Comparison of ENCODE assay signal across 8 cellular contexts in genomic region chr6:12012566-12013367, GRCh38. TPM values are rescaled to one million over a fixed set of nuclear protein-coding genes. Genes with fewer than 3 reads are reported as not detected.
A peak's percentile ranks its signal among the peaks of the same experiment; 100 is the strongest.
DNase-seq lines count a peak whose midpoint lies in the region; ATAC-seq and TF ChIP-seq lines count a peak whose summit lies in the region.

No MANE protein-coding gene starts in this region.

- peak; percentile 68 for DNase-seq in D341Med (ENCODE audit: low spot score)
- DNase-seq in HT-29 (ENCODE audit: low spot score), result peak; percentile 80
- peak; percentile 71 for DNase-seq in OCI-M1 (lab: John Stamatoyannopoulos, UW)
- DNase-seq in fibroblast of lung (ENCODE audit: low read depth in 2 of 2), result peak; percentile 81 to 91
- DNase-seq in naive thymus-derived CD4-positive, alpha-beta T cell, result peak; percentile 45 to 91 (median 75)
- peak; percentile 67 for DNase-seq in stimulated activated naive B cell treated with anti-CD40 and anti-IgM and Interleukin-4, amounts not matched to agents 10 μg/mL and 1 μg/mL and 100 μg/mL, for 72 hours

- peaks cover 2% of the 10 kb centered on the region for H3K4me1 ChIP-seq in fibroblast of lung (ENCODE audit: control insufficient read depth, extremely low read depth, insufficient read depth, low read length)
- peaks cover 10 to 25% of the 10 kb centered on the region in 2 donors for H3K4me1 ChIP-seq in naive thymus-derived CD4-positive, alpha-beta T cell (ENCODE audit: control insufficient read depth in 2 of 2, insufficient read depth in 2 of 2, low read length in 2 of 2)

- no peaks in the 10 kb centered on the region for H3K9me3 Mint-ChIP-seq in activated T-helper 17 cell treated with anti-CD3 and anti-CD28 coated beads, Interleukin-2, amount 50 U/mL, for 72 hours
- H3K9me3 Mint-ChIP-seq in naive thymus-derived CD4-positive, alpha-beta T cell, result peaks cover 0 to 10% (median 1%) of the 10 kb centered on the region in 11 donors
- H3K9me3 Mint-ChIP-seq in stimulated activated naive B cell treated with anti-CD40 and anti-IgM and Interleukin-4, amounts not matched to agents 10 μg/mL and 1 μg/mL and 100 μg/mL, for 72 hours, result peaks cover 0 to 6% of the 10 kb centered on the region in 2 donors

- H3K9ac ChIP-seq in fibroblast of lung (ENCODE audit: insufficient read depth, low read length), result peak overlapping the region; percentile 94

- H3K36me3 ChIP-seq in fibroblast of lung (ENCODE audit: control insufficient read depth, insufficient read depth, low read length), result peaks cover 4% of the 10 kb centered on the region
- peaks cover 0 to 17% (median 0%) of the 10 kb centered on the region in 3 experiments for H3K36me3 ChIP-seq in naive thymus-derived CD4-positive, alpha-beta T cell (ENCODE audit: control insufficient read depth in 2 of 3, insufficient read depth in 3 of 3, low read length in 3 of 3)

- peak overlapping the region; percentile 84 for H3K4me3 Mint-ChIP-seq in activated T-helper 17 cell treated with anti-CD3 and anti-CD28 coated beads, Interleukin-2, amount 50 U/mL, for 72 hours
- peak overlapping the region; percentile 88 to 100 (median 98) for H3K4me3 Mint-ChIP-seq in naive thymus-derived CD4-positive, alpha-beta T cell
- peak overlapping the region; percentile 96 to 98 for H3K4me3 Mint-ChIP-seq in stimulated activated naive B cell treated with anti-CD40 and anti-IgM and Interleukin-4, amounts not matched to agents 10 μg/mL and 1 μg/mL and 100 μg/mL, for 72 hours

- POLR2A ChIA-PET in naive thymus-derived CD4-positive, alpha-beta T cell (lab: Charles Lee), result interaction anchor here (0.6 to 8.7 kb wide), 7 partner anchors 22 to 353 kb away, joined by 3 to 83 read pairs (median 3); no protein-coding TSS in a partner anchor

- no peaks in the 10 kb centered on the region for H3K27me3 Mint-ChIP-seq in activated T-helper 17 cell treated with anti-CD3 and anti-CD28 coated beads, Interleukin-2, amount 50 U/mL, for 72 hours
- peaks cover 0 to 5% (median 0%) of the 10 kb centered on the region in 5 donors for H3K27me3 Mint-ChIP-seq in naive thymus-derived CD4-positive, alpha-beta T cell
- H3K27me3 Mint-ChIP-seq in stimulated activated naive B cell treated with anti-CD40 and anti-IgM and Interleukin-4, amounts not matched to agents 10 μg/mL and 1 μg/mL and 100 μg/mL, for 72 hours, result no peaks in the 10 kb centered on the region

- H4K20me1 ChIP-seq in fibroblast of lung (ENCODE audit: control insufficient read depth, extremely low read depth, insufficient read depth, low read length), result no peaks in the 10 kb centered on the region

- CTCF ChIA-PET in naive thymus-derived CD4-positive, alpha-beta T cell (lab: Charles Lee), result interaction anchor here (0.6 to 1.2 kb wide), 3 partner anchors 11 to 562 kb away, joined by 3 to 4 read pairs (median 3); no protein-coding TSS in a partner anchor

- H3K4me2 ChIP-seq in fibroblast of lung (ENCODE audit: extremely low read depth, insufficient read depth, low read length), result peak overlapping the region; percentile 52

- peak overlapping the region; percentile 73 to 85 (median 80) for H3K4me3 ChIP-seq in fibroblast of lung (replicated peaks in 1 of 4; ENCODE audit: control extremely low read depth in 1 of 4, insufficient read depth in 1 of 4, low read depth in 3 of 4, low read length in 4 of 4)
- peak overlapping the region; percentile 61 for H3K4me3 ChIP-seq in naive thymus-derived CD4-positive, alpha-beta T cell (ENCODE audit: low read length)

- H2AFZ ChIP-seq in fibroblast of lung (ENCODE audit: low read length), result no peak overlapping the region

- TF ChIP-seq CTCF in fibroblast of lung (conservative IDR thresholded peaks at IDR 0.05 in 1 of 2, IDR thresholded peaks at IDR 0.05 in 1 of 2; ENCODE audit: low read depth in 1 of 2, low read length in 2 of 2), result no peak

- peak overlapping the region; percentile 93 for H3K27ac Mint-ChIP-seq in activated T-helper 17 cell treated with anti-CD3 and anti-CD28 coated beads, Interleukin-2, amount 50 U/mL, for 72 hours
- peak overlapping the region; percentile 94 to 99 (median 99) for H3K27ac Mint-ChIP-seq in naive thymus-derived CD4-positive, alpha-beta T cell
- peak overlapping the region; percentile 99 for H3K27ac Mint-ChIP-seq in stimulated activated naive B cell treated with anti-CD40 and anti-IgM and Interleukin-4, amounts not matched to agents 10 μg/mL and 1 μg/mL and 100 μg/mL, for 72 hours

- peaks cover 6% of the 10 kb centered on the region for H3K79me2 ChIP-seq in fibroblast of lung (ENCODE audit: control insufficient read depth, insufficient read depth, low read length)

- H3K27ac ChIP-seq in fibroblast of lung (ENCODE audit: insufficient read depth, low read length), result peak overlapping the region; percentile 71
- H3K27ac ChIP-seq in naive thymus-derived CD4-positive, alpha-beta T cell (ENCODE audit: low read depth, low read length), result peak overlapping the region; percentile 90

- peak; percentile 42 for ATAC-seq in activated T-helper 17 cell treated with anti-CD3 and anti-CD28 coated beads, Interleukin-2, amount 50 U/mL, for 72 hours (replicated peaks)
- ATAC-seq in naive thymus-derived CD4-positive, alpha-beta T cell, result peak; percentile 17
- ATAC-seq in stimulated activated naive B cell treated with anti-CD40 and anti-IgM and Interleukin-4, amounts not matched to agents 10 μg/mL and 1 μg/mL and 100 μg/mL, for 72 hours (replicated peaks), result peak; percentile 23 to 27
- ATAC-seq in GM21825 (IDR thresholded peaks at IDR 0.05; ENCODE audit: unreplicated experiment), result no peak

- H3K27me3 ChIP-seq in fibroblast of lung (ENCODE audit: control insufficient read depth, insufficient read depth, low read length), result no peaks in the 10 kb centered on the region
- no peaks in the 10 kb centered on the region for H3K27me3 ChIP-seq in naive thymus-derived CD4-positive, alpha-beta T cell (ENCODE audit: control insufficient read depth in 2 of 2, insufficient read depth in 2 of 2, low read length in 2 of 2)

- peaks cover 23% of the 10 kb centered on the region for H3K4me1 Mint-ChIP-seq in activated T-helper 17 cell treated with anti-CD3 and anti-CD28 coated beads, Interleukin-2, amount 50 U/mL, for 72 hours
- H3K4me1 Mint-ChIP-seq in naive thymus-derived CD4-positive, alpha-beta T cell, result peaks cover 14 to 76% (median 60%) of the 10 kb centered on the region in 7 donors
- H3K4me1 Mint-ChIP-seq in stimulated activated naive B cell treated with anti-CD40 and anti-IgM and Interleukin-4, amounts not matched to agents 10 μg/mL and 1 μg/mL and 100 μg/mL, for 72 hours, result peaks cover 22 to 42% of the 10 kb centered on the region in 2 donors

- intact Hi-C loops in naive thymus-derived CD4-positive, alpha-beta T cell (cut with micrococcal nuclease), result loop anchor here (1.0 to 10.0 kb wide), 5 partner anchors 40 to 1802 kb away; partner anchors contain the start of genes C6orf52 (in 1 of the 2), MCUR1 (in 1 of the 2) and PAK1IP1 (in 1 of the 2)

- no peaks in the 10 kb centered on the region for H3K9me3 ChIP-seq in fibroblast of lung (ENCODE audit: control insufficient read depth, insufficient read depth, low read depth, low read length)
- H3K9me3 ChIP-seq in naive thymus-derived CD4-positive, alpha-beta T cell (ENCODE audit: control insufficient read depth in 2 of 3, low read length in 3 of 3), result no peaks in the 10 kb centered on the region

- peaks cover 75% of the 10 kb centered on the region for H3K36me3 Mint-ChIP-seq in activated T-helper 17 cell treated with anti-CD3 and anti-CD28 coated beads, Interleukin-2, amount 50 U/mL, for 72 hours (ENCODE audit: low read depth)
- H3K36me3 Mint-ChIP-seq in naive thymus-derived CD4-positive, alpha-beta T cell, result peaks cover 0 to 34% (median 29%) of the 10 kb centered on the region in 5 donors
- peaks cover 32 to 35% of the 10 kb centered on the region in 2 donors for H3K36me3 Mint-ChIP-seq in stimulated activated naive B cell treated with anti-CD40 and anti-IgM and Interleukin-4, amounts not matched to agents 10 μg/mL and 1 μg/mL and 100 μg/mL, for 72 hours

RNA-seq across cellular contexts. Expression of gene HIVEP1, which starts 0.7 kb away (rescaled TPM):
- 7.0 and 9.3 TPM in 2 replicates for total RNA-seq in HT-29 (2014; rRNA removed; shearing (Covaris generic))
- total RNA-seq in activated T-helper 17 cell treated with anti-CD3 and anti-CD28 coated beads, Interleukin-2, amount 50 U/mL, for 72 hours, result 10 to 100 TPM; 29.4 to 75.5 TPM
- 9.9 and 10.3 TPM in 2 replicates for total RNA-seq in fibroblast of lung
- polyA plus RNA-seq in fibroblast of lung, result 12.6 and 14.6 TPM in 2 replicates
- 6.1 and 9.6 TPM in 2 replicates for polyA plus RNA-seq in fibroblast of lung (2012)
- 13.7 and 24.3 TPM in 2 replicates for polyA minus RNA-seq in fibroblast of lung (ENCODE audit: low replicate concordance)
- total RNA-seq in naive thymus-derived CD4-positive, alpha-beta T cell, result 10 to 100 TPM; 29.2 to 86.1 (median 38.2) TPM
- 10 to 100 TPM; 13.2 to 16.6 TPM for polyA plus RNA-seq in naive thymus-derived CD4-positive, alpha-beta T cell
